ENCODE assay signal across 14 cellular contexts in genomic region chr1:185311589-185312225, GRCh38. TPM values are rescaled to one million over a fixed set of nuclear protein-coding genes. Genes with fewer than 3 reads are reported as not detected.
DNase-seq lines count a peak whose midpoint lies in the region; ATAC-seq, FAIRE-seq and TF ChIP-seq lines count a peak whose summit lies in the region.
"Had no signal": no experiment of that assay in that cellular context is flagged by ENCODE, and none has a peak within 500 bp of the region (broad histone marks: within the 10 kb centered on the region; RNA-seq: fewer than 3 reads in every experiment).

No MANE protein-coding gene starts in this region.

- BruUV-seq in Calu3 (replicated peaks; lab: Mats Ljungman, UMichigan): no TSS peak

- DNase-seq in A549 (ENCODE audit: low read depth in 1 of 2, low spot score in 1 of 2): no peak
- DNase-seq in Calu3: no peak
- no peak for DNase-seq in activated CD8-positive, alpha-beta T cell treated with anti-CD3 and anti-CD28 coated beads for 36 hours
- no peak for DNase-seq in kidney epithelial cell (ENCODE audit: low read depth)
- DNase-seq in ureter (ENCODE audit: low spot score): no peak
- no peak for DNase-seq in superior temporal gyrus (ENCODE audit: extremely low spot score)
- no peak for DNase-seq in DMS79 (lab: John Stamatoyannopoulos, UW)
- DNase-seq: anterior cingulate cortex; C1 segment of cervical spinal cord; effector CD4-positive, alpha-beta T cell; pancreas; stimulated activated naive CD4-positive, alpha-beta T cell had no signal

- H3K4me1 ChIP-seq in A549: peaks cover 42% of the 10 kb centered on the region

- no peaks in the 10 kb centered on the region for H3K9me3 Mint-ChIP-seq in Calu3 (ENCODE audit: low read depth, unreplicated experiment)
- no peaks in the 10 kb centered on the region for H3K9me3 Mint-ChIP-seq in activated CD8-positive, alpha-beta T cell treated with anti-CD3 and anti-CD28 coated beads for 36 hours

- no peaks in the 10 kb centered on the region for H3K9me3 ChIP-seq in A549
- H3K9me3 ChIP-seq: gastroesophageal sphincter, pancreas had no signal

- H3K4me2 ChIP-seq in A549: peak overlapping the region; percentile 83

- H3K4me3 ChIP-seq in A549: no peak overlapping the region
- peak overlapping the region; percentile 4 for H3K4me3 ChIP-seq in kidney epithelial cell (ENCODE audit: low read depth, low read length)
- H3K4me3 ChIP-seq: gastroesophageal sphincter, pancreas had no signal

- ATAC-seq in A549: no peak
- ATAC-seq in activated CD8-positive, alpha-beta T cell treated with anti-CD3 and anti-CD28 coated beads for 36 hours: no peak
- ATAC-seq in HG03432 (IDR thresholded peaks at IDR 0.05; ENCODE audit: unreplicated experiment): no peak
- ATAC-seq: gastroesophageal sphincter, pancreas had no signal

- peak overlapping the region; percentile 18 for H3K4me3 Mint-ChIP-seq in Calu3 (ENCODE audit: low read depth, unreplicated experiment)
- H3K4me3 Mint-ChIP-seq in activated CD8-positive, alpha-beta T cell treated with anti-CD3 and anti-CD28 coated beads for 36 hours: peak overlapping the region; percentile 97

- no peaks in the 10 kb centered on the region for H3K36me3 ChIP-seq in kidney epithelial cell (ENCODE audit: control insufficient read depth, insufficient read depth, low read length)

- FAIRE-seq in A549 (lab: Jason Lieb, UNC): no peak
- FAIRE-seq: pancreas had no signal

- no peak for TF ChIP-seq POLR2A in A549 (IDR thresholded peaks at IDR 0.05; ENCODE audit: low read length)

- H3K36me3 Mint-ChIP-seq in Calu3 (ENCODE audit: insufficient read depth, unreplicated experiment): peaks cover 59% of the 10 kb centered on the region
- peaks cover 68% of the 10 kb centered on the region for H3K36me3 Mint-ChIP-seq in activated CD8-positive, alpha-beta T cell treated with anti-CD3 and anti-CD28 coated beads for 36 hours (ENCODE audit: low read depth)

- CTCF ChIA-PET in A549 (lab: Yijun Ruan, JAX): no interaction called here
- CTCF ChIA-PET in Calu3 (lab: Charles Lee): no interaction called here
- CTCF ChIA-PET in activated CD8-positive, alpha-beta T cell treated with anti-CD3 and anti-CD28 coated beads for 36 hours (lab: Charles Lee): interaction anchor here (2.6 kb wide), 1 partner anchor 359 kb away, joined by 8 read pairs; no protein-coding TSS in a partner anchor

- peaks cover 37% of the 10 kb centered on the region for H3K4me1 Mint-ChIP-seq in Calu3 (ENCODE audit: low read depth, unreplicated experiment)
- H3K4me1 Mint-ChIP-seq in activated CD8-positive, alpha-beta T cell treated with anti-CD3 and anti-CD28 coated beads for 36 hours (ENCODE audit: low read depth): peaks cover 37% of the 10 kb centered on the region

- no peak overlapping the region for H3K27ac ChIP-seq in A549
- H3K27ac ChIP-seq: gastroesophageal sphincter, pancreas had no signal

- no peaks in the 10 kb centered on the region for H3K27me3 ChIP-seq in kidney epithelial cell (ENCODE audit: control insufficient read depth, insufficient read depth, low read length)
- H3K27me3 ChIP-seq: gastroesophageal sphincter, pancreas had no signal

- no peak for TF ChIP-seq RAD21 in A549 (conservative IDR thresholded peaks at IDR 0.05 in 1 of 2, IDR thresholded peaks at IDR 0.05 in 1 of 2)

- TF ChIP-seq CTCF in A549 (IDR thresholded peaks at IDR 0.05) (no peak), Calu3 (IDR thresholded peaks at IDR 0.05; ENCODE audit: unreplicated experiment) (no peak), kidney epithelial cell (IDR thresholded peaks at IDR 0.05; ENCODE audit: insufficient read depth, low read length, poor library complexity, severe bottlenecking) (no peak)
- TF ChIP-seq CTCF in activated CD8-positive, alpha-beta T cell treated with anti-CD3 and anti-CD28 coated beads for 36 hours (IDR thresholded peaks at IDR 0.05): no peak

- POLR2A ChIA-PET in A549 (lab: Yijun Ruan, JAX): no interaction called here
- POLR2A ChIA-PET in activated CD8-positive, alpha-beta T cell treated with anti-CD3 and anti-CD28 coated beads for 36 hours (lab: Charles Lee): no interaction called here

- H3K27me3 Mint-ChIP-seq in Calu3 (ENCODE audit: unreplicated experiment): no peaks in the 10 kb centered on the region
- H3K27me3 Mint-ChIP-seq in activated CD8-positive, alpha-beta T cell treated with anti-CD3 and anti-CD28 coated beads for 36 hours: no peaks in the 10 kb centered on the region

- H3K27ac Mint-ChIP-seq in Calu3 (ENCODE audit: unreplicated experiment): peak overlapping the region; percentile 25
- peak overlapping the region; percentile 73 for H3K27ac Mint-ChIP-seq in activated CD8-positive, alpha-beta T cell treated with anti-CD3 and anti-CD28 coated beads for 36 hours

- intact Hi-C loops in Calu3 (cut with micrococcal nuclease; ENCODE audit: unreplicated experiment): loop anchor here (5.0 to 10.0 kb wide), 2 partner anchors 74 to 903 kb away; no protein-coding TSS in a partner anchor
- intact Hi-C loops in activated CD8-positive, alpha-beta T cell treated with anti-CD3 and anti-CD28 coated beads for 36 hours (cut with micrococcal nuclease): no loop called here

- no peak for TF ChIP-seq EP300 in A549 (IDR thresholded peaks at IDR 0.05)

TF ChIP-seq in A549, 52 proteins besides CTCF, POLR2A, EP300 and RAD21:
- no peak for TF ChIP-seq CEBPB (IDR thresholded peaks at IDR 0.05)
- no peak for TF ChIP-seq KDM5A (IDR thresholded peaks at IDR 0.05)

RNA-seq across cellular contexts. Expression of gene IVNS1ABP, which starts 5.3 kb away (rescaled TPM):
- 62.9 and 71.4 TPM in 2 replicates for polyA plus RNA-seq in A549 (2011; rRNA removed)
- polyA plus RNA-seq in A549 (2012; cell fraction: cytosol; rRNA removed): 17.8 and 18.4 TPM in 2 replicates
- 33.4 and 56.9 TPM in 2 replicates for polyA plus RNA-seq in A549 (2012; cell fraction: nucleus; rRNA removed)
- 63.9 to 81.0 TPM (median 72.0 TPM) in 3 replicates for polyA plus RNA-seq in A549 (2017; fragmentation: RNase III; extraction: RNeasy Plus Mini Kit Qiagen cat#74134 plus additional on column Dnase treatment)
- 49.4 and 52.8 TPM in 2 replicates for polyA minus RNA-seq in A549 (2011; rRNA and poly(A)+ RNA removed)
- 121 and 135 TPM in 2 replicates for total RNA-seq in Calu3 (2022)
- total RNA-seq in activated CD8-positive, alpha-beta T cell treated with anti-CD3 and anti-CD28 coated beads for 36 hours: 100 to 1,000 TPM; 244 to 256 TPM
- total RNA-seq in kidney epithelial cell: 69.3 and 73.8 TPM in 2 replicates
- 73.6 TPM for total RNA-seq in ureter
